Comparison of ENCODE assay signal across 11 cellular contexts in genomic region chr16:87628940-87629339, GRCh38.
DNase-seq lines count a peak whose midpoint lies in the region; ATAC-seq and TF ChIP-seq lines count a peak whose summit lies in the region.
"Had no signal": no experiment of that assay in that cellular context is flagged by ENCODE, and none has a peak within 500 bp of the region (broad histone marks: within the 10 kb centered on the region; RNA-seq: fewer than 3 reads in every experiment).

No MANE protein-coding gene starts in this region.

- no peak for ATAC-seq in GM18498 (IDR thresholded peaks at IDR 0.05; ENCODE audit: unreplicated experiment)
- ATAC-seq in stimulated activated naive CD8-positive, alpha-beta T cell treated with anti-CD3 and anti-CD28 coated beads, Interleukin-15, Interleukin-2, amounts not matched to agents 100 U/mL and 50 U/mL, for 24 hours = no peak
- ATAC-seq: left colon, psoas muscle had no signal

- DNase-seq in stimulated activated CD4-positive, alpha-beta T cell treated with anti-CD3 and anti-CD28 coated beads, Interleukin-1b, Interleukin-23, amount 100 ng/mL, for 48 hours = peak; percentile 7
- no peak for DNase-seq in stimulated activated CD4-positive, alpha-beta T cell treated with anti-CD3 and anti-CD28 coated beads, Interleukin-4, amount 100 ng/mL, for 4 hours
- DNase-seq in RKO (ENCODE audit: low spot score) (peak; percentile 50), fibroblast of mammary gland (ENCODE audit: low read depth) (peak; percentile 47), cortex of kidney (lab: John Stamatoyannopoulos, UW) (no peak), NCI-H1048 (lab: John Stamatoyannopoulos, UW) (no peak)
- DNase-seq in stimulated activated naive CD8-positive, alpha-beta T cell treated with anti-CD3 and anti-CD28 coated beads, Interleukin-15, Interleukin-2, amounts not matched to agents 100 U/mL and 50 U/mL, for 24 hours = no peak
- DNase-seq: activated naive CD4-positive, alpha-beta T cell treated with anti-CD3 and anti-CD28 coated beads, Interleukin-2, amount 50 U/mL, for 16 hours; left colon had no signal

- no peak overlapping the region for H3K4me3 ChIP-seq in fibroblast of mammary gland (ENCODE audit: control insufficient read depth, low read depth, low read length)
- H3K4me3 ChIP-seq: psoas muscle had no signal

- TF ChIP-seq CTCF in fibroblast of mammary gland (conservative IDR thresholded peaks at IDR 0.05; ENCODE audit: control insufficient read depth, insufficient read depth, low read depth, low read length) = no peak

Comparison
In these comparisons a context has a peak if more than half of its experiments do, and no peak if none do; other contexts are left out.
1. DNase-seq: peak in stimulated activated CD4-positive, alpha-beta T cell treated with anti-CD3 and anti-CD28 coated beads, Interleukin-1b, Interleukin-23, amount 100 ng/mL, for 48 hours (single experiment), RKO (single experiment) and fibroblast of mammary gland (single experiment); none in stimulated activated CD4-positive, alpha-beta T cell treated with anti-CD3 and anti-CD28 coated beads, Interleukin-4, amount 100 ng/mL, for 4 hours (0 of 2), cortex of kidney (single experiment), stimulated activated naive CD8-positive, alpha-beta T cell treated with anti-CD3 and anti-CD28 coated beads, Interleukin-15, Interleukin-2, amounts not matched to agents 100 U/mL and 50 U/mL, for 24 hours (single experiment) and NCI-H1048 (single experiment).